8 cellular contexts compared by ENCODE assay signal in genomic region chr16:87854053-87854906, GRCh38. TPM values are rescaled to one million over a fixed set of nuclear protein-coding genes. Genes with fewer than 3 reads are reported as not detected.
DNase-seq lines count a peak whose midpoint lies in the region; ATAC-seq, FAIRE-seq and TF ChIP-seq lines count a peak whose summit lies in the region.

No MANE protein-coding gene starts in this region.

- no peak for ATAC-seq in GM21381 (IDR thresholded peaks at IDR 0.05; ENCODE audit: unreplicated experiment)

- CTCF ChIA-PET in AG04449 (lab: Yijun Ruan, JAX) = interaction anchor here (0.6 to 3.0 kb wide), 4 partner anchors 12 to 75 kb away, joined by 3 to 17 read pairs (median 4); no protein-coding TSS in a partner anchor

- peak overlapping the region in 3 of 4 donors; percentile 60 to 79 (median 72) for H3K4me3 Mint-ChIP-seq in IgD-negative memory B cell
- peak overlapping the region; percentile 81 for H3K4me3 Mint-ChIP-seq in activated naive CD8-positive, alpha-beta T cell

- peaks cover 9 to 20% (median 19%) of the 10 kb centered on the region in 3 donors for H3K4me1 Mint-ChIP-seq in IgD-negative memory B cell
- H3K4me1 Mint-ChIP-seq in activated naive CD8-positive, alpha-beta T cell (ENCODE audit: low read depth) = peaks cover 31% of the 10 kb centered on the region

- TF ChIP-seq CTCF in AG04449 (IDR thresholded peaks at IDR 0.05; ENCODE audit: insufficient read depth, low read length, missing control alignments) = no peak
- no peak for TF ChIP-seq CTCF in kidney (IDR thresholded peaks at IDR 0.05; ENCODE audit: borderline replicate concordance, extremely low read depth, insufficient read depth)

- H3K4me1 ChIP-seq in mesodermal cell (ENCODE audit: control insufficient read depth, insufficient read depth, low read length, poor library complexity, severe bottlenecking) (peaks cover 62% of the 10 kb centered on the region), kidney (ENCODE audit: control insufficient read depth in 1 of 2, insufficient read depth in 1 of 2, low read depth in 1 of 2, low read length in 2 of 2) (peaks cover 5% of the 10 kb centered on the region in 2 donors)

- no peaks in the 10 kb centered on the region for H3K9me3 Mint-ChIP-seq in IgD-negative memory B cell
- H3K9me3 Mint-ChIP-seq in activated naive CD8-positive, alpha-beta T cell (ENCODE audit: low read depth) = no peaks in the 10 kb centered on the region

- no peak for DNase-seq in AG04449 (ENCODE audit: low read depth, low spot score)
- DNase-seq in NK-92 (lab: John Stamatoyannopoulos, UW; ENCODE audit: unreplicated experiment) = no peak
- DNase-seq in HK-2 (ENCODE audit: unreplicated experiment) = no peak
- DNase-seq in kidney = no peak

- H3K9ac ChIP-seq in kidney (ENCODE audit: low read length in 2 of 2) = no peak overlapping the region

- H3K4me3 ChIP-seq in AG04449 (ENCODE audit: low read depth, low read length) = peak overlapping the region; percentile 38; the same call in 1 of the 2 replicates
- H3K4me3 ChIP-seq in mesodermal cell (ENCODE audit: extremely low read depth, insufficient read depth, low read length, poor library complexity, severe bottlenecking) = no peak overlapping the region
- H3K4me3 ChIP-seq in kidney (ENCODE audit: low read length in 2 of 2) = no peak overlapping the region

- peak overlapping the region; percentile 66 for H3K27ac ChIP-seq in mesodermal cell (ENCODE audit: low read depth, low read length, severe bottlenecking)
- no peak overlapping the region for H3K27ac ChIP-seq in kidney (ENCODE audit: low read depth in 2 of 2, low read length in 2 of 2)

- peaks cover 6% of the 10 kb centered on the region for H3K36me3 Mint-ChIP-seq in IgD-negative memory B cell
- H3K36me3 Mint-ChIP-seq in activated naive CD8-positive, alpha-beta T cell = peaks cover 2% of the 10 kb centered on the region

- peaks cover 35% of the 10 kb centered on the region for H3K36me3 ChIP-seq in mesodermal cell (ENCODE audit: control insufficient read depth, insufficient read depth, low read length)
- no peaks in the 10 kb centered on the region for H3K36me3 ChIP-seq in kidney (ENCODE audit: control insufficient read depth in 1 of 2, insufficient read depth in 2 of 2, low read length in 2 of 2)

- no peaks in the 10 kb centered on the region for H3K27me3 Mint-ChIP-seq in IgD-negative memory B cell
- H3K27me3 Mint-ChIP-seq in activated naive CD8-positive, alpha-beta T cell = no peaks in the 10 kb centered on the region

- no peaks in the 10 kb centered on the region for H3K9me3 ChIP-seq in mesodermal cell (ENCODE audit: control insufficient read depth, low read length)
- H3K9me3 ChIP-seq in kidney (ENCODE audit: control insufficient read depth in 1 of 2, low read length in 2 of 2) = no peaks in the 10 kb centered on the region

- 81 to 96% methylated on average over 12 to 14 of the region's 21 CpGs for WGBS in mesodermal cell (ENCODE audit: insufficient coverage in 2 of 2), 2 experiments

- H3K27ac Mint-ChIP-seq in IgD-negative memory B cell = peak overlapping the region; percentile 24 to 95 (median 89)
- H3K27ac Mint-ChIP-seq in activated naive CD8-positive, alpha-beta T cell = peak overlapping the region; percentile 81

- FAIRE-seq in kidney (lab: Jason Lieb, UNC) = no peak

- intact Hi-C loops in kidney (cut with DNase I) = no loop called here

- POLR2A ChIA-PET in AG04449 (lab: Yijun Ruan, JAX) = interaction anchor here (0.6 to 1.8 kb wide), 3 partner anchors 12 to 16 kb away, joined by 3 to 14 read pairs (median 7); partner anchors contain the start of gene SLC7A5

RNA-seq across cellular contexts. Expression of gene SLC7A5, which starts 15.0 kb away (rescaled TPM):
- polyA plus RNA-seq in IgD-negative memory B cell (6.9 TPM), kidney (ENCODE audit: insufficient read depth, low read depth, low replicate concordance) (17.0 TPM)
- 90.6 TPM for polyA plus RNA-seq in mesodermal cell (2013, experiment 1 of 2)
- polyA plus RNA-seq in mesodermal cell (2013, experiment 2 of 2) = 76.9 TPM
- total RNA-seq in kidney = 18.7 TPM
